Comparison of ENCODE assay signal across 7 cellular contexts in genomic region chr3:140617135-140617534, GRCh38.
"Had no signal": no experiment of that assay in that cellular context is flagged by ENCODE, and none has a peak within 500 bp of the region (broad histone marks: within the 10 kb centered on the region; RNA-seq: fewer than 3 reads in every experiment).

No MANE protein-coding gene starts in this region.

- DNase-seq: GM23248, GOT3, H7, IMR-90 had no signal

- ATAC-seq: HCT116, K562 had no signal

- H3K4me3 ChIP-seq: GM23248, HAP-1, K562 had no signal

- H2AFZ ChIP-seq: GM23248 had no signal

- H3K9me3 ChIP-seq: HAP-1 had no signal

- H3K4me1 ChIP-seq: HAP-1 had no signal

- H3K27ac ChIP-seq: GM23248 had no signal

- H3K9ac ChIP-seq: GM23248 had no signal

- H3K36me3 ChIP-seq: HAP-1 had no signal
